ENCODE assay signal across 14 cellular contexts in the genomic region with DNA sequence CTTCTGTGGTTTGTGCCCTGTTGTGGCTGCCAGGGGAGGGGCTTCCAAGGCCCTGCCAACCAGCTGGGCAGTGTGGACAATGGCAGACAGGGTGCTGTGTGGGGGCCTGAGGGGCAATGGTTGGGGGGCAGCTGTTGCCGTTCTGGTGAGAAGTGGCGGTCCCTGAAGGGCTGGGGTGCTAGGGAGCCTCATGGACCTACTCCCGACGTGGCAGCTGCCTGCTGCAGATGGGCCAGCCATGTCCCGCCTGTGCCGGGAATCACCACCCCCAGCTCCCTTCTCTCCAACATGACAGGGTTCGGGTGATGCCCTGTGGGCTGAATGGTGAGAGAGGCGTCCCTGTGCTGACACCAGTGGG.
DNase-seq lines count a peak whose midpoint lies in the region; ATAC-seq and TF ChIP-seq lines count a peak whose summit lies in the region.
"Had no signal": no experiment of that assay in that cellular context is flagged by ENCODE, and none has a peak within 500 bp of the region (broad histone marks: within the 10 kb centered on the region; RNA-seq: fewer than 3 reads in every experiment).

No MANE protein-coding gene starts in this region.

- H3K27me3 ChIP-seq in heart left ventricle, result no peaks in the 10 kb centered on the region
- H3K27me3 ChIP-seq in right atrium auricular region, result no peaks in the 10 kb centered on the region
- H3K27me3 ChIP-seq in dorsolateral prefrontal cortex, result peaks cover 0 to 11% (median 0%) of the 10 kb centered on the region in 45 donors
- peaks cover 0 to 14% (median 0%) of the 10 kb centered on the region in 3 experiments for H3K27me3 ChIP-seq in neuronal stem cell (ENCODE audit: control insufficient read depth in 3 of 3, insufficient read depth in 3 of 3, low read depth in 1 of 3, low read length in 3 of 3)
- no peaks in the 10 kb centered on the region for H3K27me3 ChIP-seq in uterus
- no peaks in the 10 kb centered on the region for H3K27me3 ChIP-seq in GM23338 (ENCODE audit: insufficient read depth)
- H3K27me3 ChIP-seq: right lobe of liver had no signal

- no peak overlapping the region for H3K4me2 ChIP-seq in neuronal stem cell (ENCODE audit: insufficient read depth, low read length, poor library complexity, severe bottlenecking)
- no peak overlapping the region for H3K4me2 ChIP-seq in GM23338

- H3K36me3 ChIP-seq in heart left ventricle (no peaks in the 10 kb centered on the region), right atrium auricular region (no peaks in the 10 kb centered on the region), neuronal stem cell (replicated peaks in 1 of 2; ENCODE audit: control insufficient read depth in 2 of 2, insufficient read depth in 2 of 2, low read length in 2 of 2) (no peaks in the 10 kb centered on the region), uterus (no peaks in the 10 kb centered on the region), GM23338 (ENCODE audit: insufficient read depth) (no peaks in the 10 kb centered on the region)
- H3K36me3 ChIP-seq: right lobe of liver had no signal

- no peak overlapping the region for H3K23ac ChIP-seq in neuronal stem cell (ENCODE audit: low read depth, low read length, poor library complexity)

- no peak for TF ChIP-seq CTCF in heart left ventricle (IDR thresholded peaks at IDR 0.05)
- no peak for TF ChIP-seq CTCF in right atrium auricular region (IDR thresholded peaks at IDR 0.05)
- no peak for TF ChIP-seq CTCF in dorsolateral prefrontal cortex (IDR thresholded peaks at IDR 0.05 in 54 of 56, conservative IDR thresholded peaks at IDR 0.05 in 2 of 56; ENCODE audit: low read depth in 1 of 56, partially characterized antibody in 56 of 56)
- TF ChIP-seq CTCF in uterus (IDR thresholded peaks at IDR 0.05), result no peak
- TF ChIP-seq CTCF in GM23338 (conservative IDR thresholded peaks at IDR 0.05; ENCODE audit: low read depth in 2 of 2), result no peak

- H3K27me3 Mint-ChIP-seq in GM23338 (ENCODE audit: insufficient read depth, low read depth, poor library complexity), result peaks cover 35% of the 10 kb centered on the region

- H4K20me1 ChIP-seq in GM23338 (replicated peaks; ENCODE audit: insufficient read depth), result no peaks in the 10 kb centered on the region

- H4K91ac ChIP-seq in neuronal stem cell (ENCODE audit: low read depth, low read length, poor library complexity), result no peak overlapping the region

- no peak overlapping the region for H2AFZ ChIP-seq in neuronal stem cell (ENCODE audit: low read length)
- no peak overlapping the region for H2AFZ ChIP-seq in GM23338

- no peaks in the 10 kb centered on the region for H3K4me1 Mint-ChIP-seq in GM23338

- H2BK5ac ChIP-seq in neuronal stem cell (ENCODE audit: low read length), result peak overlapping the region; percentile 16

- ATAC-seq in heart left ventricle (no peak), GM23338 (no peak), SK-N-SH treated with all-trans-retinoic acid at 6 μM for 48 hours (no peak)
- ATAC-seq: right lobe of liver had no signal

- H3K79me2 ChIP-seq in GM23338 (replicated peaks; ENCODE audit: insufficient read depth), result no peaks in the 10 kb centered on the region

- peak overlapping the region; percentile 50 for H2BK120ac ChIP-seq in neuronal stem cell (ENCODE audit: low read depth, low read length)

- H3K36me3 Mint-ChIP-seq in GM23338 (ENCODE audit: low read depth), result no peaks in the 10 kb centered on the region

- H3K14ac ChIP-seq in neuronal stem cell (ENCODE audit: low read length), result no peak overlapping the region

- H3K9ac ChIP-seq in neuronal stem cell (ENCODE audit: low read depth, low read length, poor library complexity), result no peak overlapping the region

- H3K9me3 Mint-ChIP-seq in GM23338, result no peaks in the 10 kb centered on the region

- H3K4me3 ChIP-seq in heart left ventricle, result no peak overlapping the region
- no peak overlapping the region for H3K4me3 ChIP-seq in right atrium auricular region
- no peak overlapping the region for H3K4me3 ChIP-seq in dorsolateral prefrontal cortex
- H3K4me3 ChIP-seq in neuronal stem cell (ENCODE audit: low read length in 2 of 2), result peak overlapping the region in 1 of 2 donors; percentile 58
- no peak overlapping the region for H3K4me3 ChIP-seq in uterus
- no peak overlapping the region for H3K4me3 ChIP-seq in GM23338
- H3K4me3 ChIP-seq: right lobe of liver had no signal

- H3K4me1 ChIP-seq in heart left ventricle, result peaks cover 0 to 27% (median 9%) of the 10 kb centered on the region in 12 donors
- H3K4me1 ChIP-seq in right atrium auricular region, result peaks cover 0 to 26% of the 10 kb centered on the region in 2 donors
- no peaks in the 10 kb centered on the region for H3K4me1 ChIP-seq in neuronal stem cell (ENCODE audit: control insufficient read depth in 2 of 2, insufficient read depth in 1 of 2, low read depth in 1 of 2, low read length in 2 of 2)
- no peaks in the 10 kb centered on the region for H3K4me1 ChIP-seq in uterus
- no peaks in the 10 kb centered on the region for H3K4me1 ChIP-seq in GM23338 (ENCODE audit: insufficient read depth)
- H3K4me1 ChIP-seq: right lobe of liver had no signal

- no peak overlapping the region for H2BK15ac ChIP-seq in neuronal stem cell (ENCODE audit: low read length)

- H3K18ac ChIP-seq in neuronal stem cell (ENCODE audit: low read length), result peak overlapping the region; percentile 52

- no peak overlapping the region for H3K27ac Mint-ChIP-seq in GM23338

- no peak overlapping the region for H2BK12ac ChIP-seq in neuronal stem cell (ENCODE audit: low read length)

- 70 to 84% (median 79%) methylated on average over 7 to 8 of the region's 8 CpGs for WGBS in heart left ventricle, 4 donors
- WGBS in neuronal stem cell (ENCODE audit: extremely low coverage in 2 of 2, insufficient read length in 2 of 2, insufficient replicate concordance in 1 of 2), 2 donors, result no CpG with 5 or more reads among the region's 8 CpGs

- H4K8ac ChIP-seq in neuronal stem cell (ENCODE audit: low read depth, low read length), result no peak overlapping the region

- TF ChIP-seq POLR2A in heart left ventricle (IDR thresholded peaks at IDR 0.05) (no peak), uterus (IDR thresholded peaks at IDR 0.05) (no peak)

- H3F3A ChIP-seq in GM23338 (replicated peaks; ENCODE audit: low read depth), result no peaks in the 10 kb centered on the region

- DNase-seq in heart left ventricle, result peak in 3 of 5 donors; percentile 4 to 20 (median 10)
- no peak for DNase-seq in right atrium auricular region (ENCODE audit: low spot score)
- DNase-seq in dorsolateral prefrontal cortex, result peak in 8 of 10 donors; percentile 6 to 34 (median 19)
- no peak for DNase-seq in neuronal stem cell (ENCODE audit: low spot score)
- peak; percentile 6 to 10 for DNase-seq in uterus
- no peak for DNase-seq in SHP77 (lab: John Stamatoyannopoulos, UW)
- DNase-seq in GM23338 (ENCODE audit: low spot score), result no peak
- DNase-seq: activated CD4-positive, alpha-beta T cell treated with anti-CD3 and anti-CD28 coated beads, Interleukin-2, amount 50 U/mL, for 4 hours; erythroblast; mesendoderm; NCI-H1436 treated with DMSO at 0.1 percent for 48 hours; NCI-H82 had no signal

- peak overlapping the region; percentile 68 for H2AK5ac ChIP-seq in neuronal stem cell (ENCODE audit: low read depth, low read length)

- no peaks in the 10 kb centered on the region for H3K9me3 ChIP-seq in heart left ventricle
- H3K9me3 ChIP-seq in right atrium auricular region, result no peaks in the 10 kb centered on the region
- no peaks in the 10 kb centered on the region for H3K9me3 ChIP-seq in neuronal stem cell (replicated peaks in 1 of 2; ENCODE audit: control insufficient read depth in 2 of 2, insufficient read depth in 1 of 2, low read depth in 1 of 2, low read length in 2 of 2)
- no peaks in the 10 kb centered on the region for H3K9me3 ChIP-seq in uterus
- H3K9me3 ChIP-seq: right lobe of liver had no signal

- intact Hi-C loops in heart left ventricle (cut with DNase I) (loop anchor here in 2 of 10 donors (5.0 to 10.0 kb wide), 2 partner anchors 57 to 234 kb away; no protein-coding TSS in a partner anchor), dorsolateral prefrontal cortex (cut with DNase I) (no loop called here), uterus (cut with DNase I; ENCODE audit: low total_unique reads) (no loop called here)

- H3K27ac ChIP-seq in heart left ventricle (no peak overlapping the region), right atrium auricular region (no peak overlapping the region), dorsolateral prefrontal cortex (no peak overlapping the region), neuronal stem cell (replicated peaks; ENCODE audit: low read length) (no peak overlapping the region), uterus (no peak overlapping the region), GM23338 (ENCODE audit: low read depth) (no peak overlapping the region)
- H3K27ac ChIP-seq: right lobe of liver had no signal

- no peak overlapping the region for H3K4me3 Mint-ChIP-seq in GM23338

- H3K79me1 ChIP-seq in neuronal stem cell (ENCODE audit: low read depth, low read length), result no peaks in the 10 kb centered on the region

- peak overlapping the region; percentile 0 for H3K4ac ChIP-seq in neuronal stem cell (ENCODE audit: low read length)

- H3K9me2 ChIP-seq in GM23338 (ENCODE audit: insufficient read depth), result no peaks in the 10 kb centered on the region

TF ChIP-seq in GM23338, 12 proteins besides CTCF, POLR2A, EP300 and RAD21:
- TF ChIP-seq, protein P1, sequence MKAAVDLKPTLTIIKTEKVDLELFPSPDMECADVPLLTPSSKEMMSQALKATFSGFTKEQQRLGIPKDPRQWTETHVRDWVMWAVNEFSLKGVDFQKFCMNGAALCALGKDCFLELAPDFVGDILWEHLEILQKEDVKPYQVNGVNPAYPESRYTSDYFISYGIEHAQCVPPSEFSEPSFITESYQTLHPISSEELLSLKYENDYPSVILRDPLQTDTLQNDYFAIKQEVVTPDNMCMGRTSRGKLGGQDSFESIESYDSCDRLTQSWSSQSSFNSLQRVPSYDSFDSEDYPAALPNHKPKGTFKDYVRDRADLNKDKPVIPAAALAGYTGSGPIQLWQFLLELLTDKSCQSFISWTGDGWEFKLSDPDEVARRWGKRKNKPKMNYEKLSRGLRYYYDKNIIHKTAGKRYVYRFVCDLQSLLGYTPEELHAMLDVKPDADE (IDR thresholded peaks at IDR 0.05), result no peak
- no peak for TF ChIP-seq EZH2 (IDR thresholded peaks at IDR 0.05; ENCODE audit: low read depth, unreplicated experiment)

TF ChIP-seq in SK-N-SH treated with all-trans-retinoic acid at 6 μM for 48 hours, 23 proteins besides CTCF, POLR2A, EP300 and RAD21 (continues in another document):
- no peak for TF ChIP-seq ZNF8 (CRISPR knock-in tag; IDR thresholded peaks at IDR 0.05)
- TF ChIP-seq ZNF70 (CRISPR knock-in tag; IDR thresholded peaks at IDR 0.05), result no peak
- no peak for TF ChIP-seq RARB (CRISPR knock-in tag; IDR thresholded peaks at IDR 0.05)
- no peak for TF ChIP-seq ZFP30 (CRISPR knock-in tag; IDR thresholded peaks at IDR 0.05)
- no peak for TF ChIP-seq PPARA (CRISPR knock-in tag; IDR thresholded peaks at IDR 0.05; ENCODE audit: borderline replicate concordance)
- TF ChIP-seq SNAI2 (CRISPR knock-in tag; IDR thresholded peaks at IDR 0.05), result no peak
- TF ChIP-seq ZNF565 (CRISPR knock-in tag; conservative IDR thresholded peaks at IDR 0.05; ENCODE audit: low read depth), result no peak

Comparison
In these comparisons a context has a peak if more than half of its experiments do, and no peak if none do; other contexts are left out.
1. DNase-seq: peak in heart left ventricle (3 of 5), dorsolateral prefrontal cortex (8 of 10) and uterus (2 of 2); none in right atrium auricular region (single experiment), neuronal stem cell (single experiment), SHP77 (0 of 2) and GM23338 (single experiment).